Comparison of ENCODE assay signal across 18 cellular contexts in genomic region chr3:152083058-152083457, GRCh38.
DNase-seq lines count a peak whose midpoint lies in the region; ATAC-seq and TF ChIP-seq lines count a peak whose summit lies in the region.
"Had no signal": no experiment of that assay in that cellular context is flagged by ENCODE, and none has a peak within 500 bp of the region (broad histone marks: within the 10 kb centered on the region; RNA-seq: fewer than 3 reads in every experiment).

No MANE protein-coding gene starts in this region.

- peaks cover 14% of the 10 kb centered on the region for H3K36me3 Mint-ChIP-seq in GM23338 (ENCODE audit: low read depth)
- no peaks in the 10 kb centered on the region for H3K36me3 Mint-ChIP-seq in CD4-positive, alpha-beta memory T cell
- H3K36me3 Mint-ChIP-seq: T-cell had no signal

- POLR2A ChIA-PET in CD4-positive, alpha-beta memory T cell (lab: Charles Lee; ENCODE audit: partially characterized antibody) = no interaction called here

- CTCF ChIA-PET in CD4-positive, alpha-beta memory T cell (lab: Charles Lee; ENCODE audit: partially characterized antibody) = interaction anchor here (1.4 kb wide), 1 partner anchor 13 kb away, joined by 3 read pairs; no protein-coding TSS in a partner anchor

- no peak overlapping the region for H3K9ac ChIP-seq in iPS-18a (ENCODE audit: low read length)

- no peaks in the 10 kb centered on the region for H3K79me2 ChIP-seq in GM23338 (replicated peaks; ENCODE audit: insufficient read depth)

- H3K4me2 ChIP-seq in GM23338 = peak overlapping the region; percentile 3
- H3K4me2 ChIP-seq: PC-9 had no signal

- H3K27me3 Mint-ChIP-seq in GM23338 (ENCODE audit: insufficient read depth, low read depth, poor library complexity) = no peaks in the 10 kb centered on the region
- no peaks in the 10 kb centered on the region for H3K27me3 Mint-ChIP-seq in CD4-positive, alpha-beta memory T cell
- H3K27me3 Mint-ChIP-seq: CD4-positive, CD25-positive, alpha-beta regulatory T cell; T-cell had no signal

- H4K20me1 ChIP-seq in GM23338 (replicated peaks; ENCODE audit: insufficient read depth) = no peaks in the 10 kb centered on the region

- no peak for DNase-seq in GM23338 (ENCODE audit: low spot score)
- peak; percentile 89 for DNase-seq in NCI-H146 treated with DMSO at 0.1 percent for 48 hours (lab: John Stamatoyannopoulos, UW; ENCODE audit: unreplicated experiment)
- peak; percentile 9 to 66 for DNase-seq in NCI-H524 (lab: John Stamatoyannopoulos, UW)
- DNase-seq in activated CD4-positive, alpha-beta T cell treated with anti-CD3 and anti-CD28 coated beads for 4 hours = no peak
- DNase-seq in CD4-positive, alpha-beta memory T cell = no peak
- DNase-seq: ACHN; CD4-positive, CD25-positive, alpha-beta regulatory T cell; DMS79 treated with DMSO at 0.1 percent for 48 hours; GDM1; KBM-7; NCI-H1048; NCI-H2171; NCI-H510A; PC-9; T-cell had no signal

- H3K4me1 Mint-ChIP-seq in GM23338 = peaks cover 31% of the 10 kb centered on the region
- H3K4me1 Mint-ChIP-seq in CD4-positive, alpha-beta memory T cell = peaks cover 0 to 3% (median 0%) of the 10 kb centered on the region in 4 donors
- H3K4me1 Mint-ChIP-seq: T-cell had no signal

- H3K27ac ChIP-seq in GM23338 (ENCODE audit: low read depth) (no peak overlapping the region), iPS-18a (ENCODE audit: low read length) (no peak overlapping the region)
- no peak overlapping the region for H3K27ac ChIP-seq in CD4-positive, alpha-beta memory T cell (ENCODE audit: low read depth, low read length)
- H3K27ac ChIP-seq: PC-9 had no signal

- H3K4me1 ChIP-seq in GM23338 (ENCODE audit: insufficient read depth) = peaks cover 25% of the 10 kb centered on the region
- peaks cover 11% of the 10 kb centered on the region for H3K4me1 ChIP-seq in iPS-18a (ENCODE audit: control insufficient read depth, low read depth, low read length)
- no peaks in the 10 kb centered on the region for H3K4me1 ChIP-seq in CD4-positive, alpha-beta memory T cell (ENCODE audit: insufficient read depth, low read length)

- H2AFZ ChIP-seq in GM23338 = no peak overlapping the region
- H2AFZ ChIP-seq: PC-9 had no signal

- ATAC-seq in GM23338 = no peak
- ATAC-seq in HG02798 (IDR thresholded peaks at IDR 0.05; ENCODE audit: poor library complexity, unreplicated experiment) = no peak
- no peak for ATAC-seq in GM18517 (IDR thresholded peaks at IDR 0.05; ENCODE audit: unreplicated experiment)
- ATAC-seq: T-cell had no signal

- no peaks in the 10 kb centered on the region for H3K9me3 ChIP-seq in iPS-18a (ENCODE audit: control insufficient read depth, low read depth, low read length)
- H3K9me3 ChIP-seq in CD4-positive, alpha-beta memory T cell (ENCODE audit: control insufficient read depth in 1 of 2, low read length in 2 of 2) = no peaks in the 10 kb centered on the region

- TF ChIP-seq CTCF in GM23338 (conservative IDR thresholded peaks at IDR 0.05; ENCODE audit: low read depth in 2 of 2) = no peak

- no peak overlapping the region; the same call in 1 of the 2 replicates for H3K27ac Mint-ChIP-seq in GM23338
- no peak overlapping the region for H3K27ac Mint-ChIP-seq in CD4-positive, alpha-beta memory T cell
- H3K27ac Mint-ChIP-seq: T-cell had no signal

- H3K9me3 Mint-ChIP-seq in GM23338 = peaks cover 19% of the 10 kb centered on the region
- H3K9me3 Mint-ChIP-seq in CD4-positive, alpha-beta memory T cell = peaks cover 0 to 5% (median 0%) of the 10 kb centered on the region in 8 donors

- H3F3A ChIP-seq in GM23338 (replicated peaks; ENCODE audit: low read depth) = no peaks in the 10 kb centered on the region

- H3K4me3 ChIP-seq in GM23338 (no peak overlapping the region), iPS-18a (ENCODE audit: low read length) (peak overlapping the region; percentile 13)
- no peak overlapping the region for H3K4me3 ChIP-seq in CD4-positive, alpha-beta memory T cell (ENCODE audit: low read length in 2 of 2)
- H3K4me3 ChIP-seq: PC-9 had no signal

- H3K9me2 ChIP-seq in GM23338 (ENCODE audit: insufficient read depth) = no peaks in the 10 kb centered on the region

- H3K36me3 ChIP-seq in GM23338 (ENCODE audit: insufficient read depth) (no peaks in the 10 kb centered on the region), iPS-18a (ENCODE audit: control insufficient read depth, low read depth, low read length) (no peaks in the 10 kb centered on the region)
- no peaks in the 10 kb centered on the region for H3K36me3 ChIP-seq in CD4-positive, alpha-beta memory T cell (ENCODE audit: insufficient read depth, low read length)

- H3K4me3 Mint-ChIP-seq in GM23338 = no peak overlapping the region
- H3K4me3 Mint-ChIP-seq in CD4-positive, alpha-beta memory T cell = no peak overlapping the region
- H3K4me3 Mint-ChIP-seq: CD4-positive, CD25-positive, alpha-beta regulatory T cell; T-cell had no signal

- intact Hi-C loops in CD4-positive, alpha-beta memory T cell (cut with micrococcal nuclease) = no loop called here

- H3K27me3 ChIP-seq in GM23338 (ENCODE audit: insufficient read depth) = no peaks in the 10 kb centered on the region
- H3K27me3 ChIP-seq in iPS-18a (ENCODE audit: control insufficient read depth, insufficient read depth, low read length) = no peaks in the 10 kb centered on the region
- H3K27me3 ChIP-seq in CD4-positive, alpha-beta memory T cell (ENCODE audit: insufficient read depth, low read length) = no peaks in the 10 kb centered on the region

TF ChIP-seq in GM23338, 12 proteins besides CTCF, POLR2A, EP300 and RAD21 (continues in another document):
- no peak for TF ChIP-seq CREB1 (CRISPR knock-in tag; IDR thresholded peaks at IDR 0.05; ENCODE audit: low read depth)
- TF ChIP-seq ZNF462 (CRISPR knock-in tag; IDR thresholded peaks at IDR 0.05) = no peak
- no peak for TF ChIP-seq NANOG (IDR thresholded peaks at IDR 0.05; ENCODE audit: borderline replicate concordance)
- no peak for TF ChIP-seq EZH2phosphoT487 (IDR thresholded peaks at IDR 0.05; ENCODE audit: unreplicated experiment)
- no peak for TF ChIP-seq ZNF331 (CRISPR knock-in tag; IDR thresholded peaks at IDR 0.05; ENCODE audit: low read depth)
- no peak for TF ChIP-seq STAT1 (IDR thresholded peaks at IDR 0.05; ENCODE audit: unreplicated experiment)
- no peak for TF ChIP-seq POLR2AphosphoS5 (IDR thresholded peaks at IDR 0.05; ENCODE audit: low read depth)

Comparison
In these comparisons a context has a peak if more than half of its experiments do, and no peak if none do; other contexts are left out.
1. DNase-seq: peak in NCI-H146 treated with DMSO at 0.1 percent for 48 hours (single experiment) and NCI-H524 (2 of 2); none in GM23338 (single experiment), activated CD4-positive, alpha-beta T cell treated with anti-CD3 and anti-CD28 coated beads for 4 hours (0 of 2) and CD4-positive, alpha-beta memory T cell (0 of 5).